1 cellular context compared by ENCODE assay signal in the genomic region with DNA sequence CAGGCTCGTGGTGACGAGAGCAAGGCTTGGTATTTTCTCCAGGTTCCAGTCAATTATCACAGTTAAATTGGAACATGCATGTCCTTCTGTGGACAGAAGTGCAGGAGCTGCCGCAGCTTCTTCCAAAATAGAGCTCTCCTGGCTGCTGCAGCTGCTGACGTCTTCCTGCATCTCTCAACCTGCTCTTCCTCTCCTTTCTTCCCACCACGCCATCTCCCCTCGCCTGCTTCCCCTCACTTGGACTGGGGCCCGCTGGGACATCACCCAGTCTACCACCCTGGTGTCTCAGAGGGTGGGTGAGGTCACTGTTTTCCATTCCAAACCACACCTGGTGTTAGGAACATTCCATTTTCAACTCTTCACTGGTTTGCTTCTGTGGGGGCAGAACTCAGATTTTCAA.
TF ChIP-seq lines count a peak whose summit lies in the region.

No MANE protein-coding gene starts in this region.

TF ChIP-seq in GM23338, 12 proteins besides CTCF, POLR2A, EP300 and RAD21 (continued from another document):
- TF ChIP-seq, protein P1, sequence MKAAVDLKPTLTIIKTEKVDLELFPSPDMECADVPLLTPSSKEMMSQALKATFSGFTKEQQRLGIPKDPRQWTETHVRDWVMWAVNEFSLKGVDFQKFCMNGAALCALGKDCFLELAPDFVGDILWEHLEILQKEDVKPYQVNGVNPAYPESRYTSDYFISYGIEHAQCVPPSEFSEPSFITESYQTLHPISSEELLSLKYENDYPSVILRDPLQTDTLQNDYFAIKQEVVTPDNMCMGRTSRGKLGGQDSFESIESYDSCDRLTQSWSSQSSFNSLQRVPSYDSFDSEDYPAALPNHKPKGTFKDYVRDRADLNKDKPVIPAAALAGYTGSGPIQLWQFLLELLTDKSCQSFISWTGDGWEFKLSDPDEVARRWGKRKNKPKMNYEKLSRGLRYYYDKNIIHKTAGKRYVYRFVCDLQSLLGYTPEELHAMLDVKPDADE (IDR thresholded peaks at IDR 0.05), result no peak
- TF ChIP-seq ZNF114 (CRISPR knock-in tag; IDR thresholded peaks at IDR 0.05), result no peak
